2 cellular contexts compared by ENCODE assay signal in the genomic region with DNA sequence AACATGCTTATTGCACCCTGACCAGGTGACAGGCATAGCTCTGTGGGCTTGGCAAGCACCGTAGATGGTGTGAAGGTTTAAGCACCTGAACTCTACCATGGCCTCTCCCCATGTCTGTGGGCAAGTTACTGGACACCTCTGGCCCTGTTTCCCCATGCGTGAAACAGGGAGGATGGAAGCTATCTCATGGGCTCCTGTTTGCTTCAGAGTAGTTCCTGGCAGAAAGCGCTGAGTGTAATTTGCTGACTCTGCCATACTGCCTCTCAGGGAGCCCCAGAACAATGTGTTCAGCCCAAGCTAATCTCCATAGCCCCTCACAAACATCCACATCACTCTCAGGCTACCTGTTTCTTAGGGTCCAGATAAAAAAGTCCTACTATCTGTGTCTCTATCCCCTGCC.
TF ChIP-seq lines count a peak whose summit lies in the region.

No MANE protein-coding gene starts in this region.

TF ChIP-seq in K562, 482 proteins besides CTCF, POLR2A, EP300 and RAD21:
- no peak for TF ChIP-seq HCFC1 (IDR thresholded peaks at IDR 0.05; ENCODE audit: low read depth, low read length)
- TF ChIP-seq XRCC4 (IDR thresholded peaks at IDR 0.05; ENCODE audit: extremely low read depth, insufficient read depth, insufficient read length): no peak
- no peak for TF ChIP-seq BDP1 (IDR thresholded peaks at IDR 0.05; ENCODE audit: insufficient read depth, insufficient read length)
- TF ChIP-seq, protein P1, sequence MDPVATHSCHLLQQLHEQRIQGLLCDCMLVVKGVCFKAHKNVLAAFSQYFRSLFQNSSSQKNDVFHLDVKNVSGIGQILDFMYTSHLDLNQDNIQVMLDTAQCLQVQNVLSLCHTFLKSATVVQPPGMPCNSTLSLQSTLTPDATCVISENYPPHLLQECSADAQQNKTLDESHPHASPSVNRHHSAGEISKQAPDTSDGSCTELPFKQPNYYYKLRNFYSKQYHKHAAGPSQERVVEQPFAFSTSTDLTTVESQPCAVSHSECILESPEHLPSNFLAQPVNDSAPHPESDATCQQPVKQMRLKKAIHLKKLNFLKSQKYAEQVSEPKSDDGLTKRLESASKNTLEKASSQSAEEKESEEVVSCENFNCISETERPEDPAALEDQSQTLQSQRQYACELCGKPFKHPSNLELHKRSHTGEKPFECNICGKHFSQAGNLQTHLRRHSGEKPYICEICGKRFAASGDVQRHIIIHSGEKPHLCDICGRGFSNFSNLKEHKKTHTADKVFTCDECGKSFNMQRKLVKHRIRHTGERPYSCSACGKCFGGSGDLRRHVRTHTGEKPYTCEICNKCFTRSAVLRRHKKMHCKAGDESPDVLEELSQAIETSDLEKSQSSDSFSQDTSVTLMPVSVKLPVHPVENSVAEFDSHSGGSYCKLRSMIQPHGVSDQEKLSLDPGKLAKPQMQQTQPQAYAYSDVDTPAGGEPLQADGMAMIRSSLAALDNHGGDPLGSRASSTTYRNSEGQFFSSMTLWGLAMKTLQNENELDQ (CRISPR knock-in tag; IDR thresholded peaks at IDR 0.05; ENCODE audit: borderline replicate concordance): no peak
- TF ChIP-seq ZNF316 (IDR thresholded peaks at IDR 0.05): peak; percentile 51
- TF ChIP-seq ZEB2 (IDR thresholded peaks at IDR 0.05): no peak
- TF ChIP-seq ZBED1 (IDR thresholded peaks at IDR 0.05): no peak
- no peak for TF ChIP-seq COPS2 (conservative IDR thresholded peaks at IDR 0.05)
- no peak for TF ChIP-seq EP400 (IDR thresholded peaks at IDR 0.05)
- no peak for TF ChIP-seq ZNF764 (CRISPR knock-in tag; IDR thresholded peaks at IDR 0.05; ENCODE audit: low read depth)
- TF ChIP-seq C11orf30 (IDR thresholded peaks at IDR 0.05; ENCODE audit: low read depth): peak; percentile 32; the same call in 1 of the 2 replicates
- no peak for TF ChIP-seq ZNF511 (CRISPR knock-in tag; IDR thresholded peaks at IDR 0.05)
- TF ChIP-seq HEY1 (CRISPR knock-in tag; IDR thresholded peaks at IDR 0.05; ENCODE audit: borderline replicate concordance): no peak
- peak; percentile 37; the same call in 1 of the 2 replicates for TF ChIP-seq MAFF (IDR thresholded peaks at IDR 0.05; ENCODE audit: low read length)

TF ChIP-seq in neural cell, 6 proteins besides CTCF, POLR2A, EP300 and RAD21:
- TF ChIP-seq TAF1 (IDR thresholded peaks at IDR 0.05; ENCODE audit: low read depth) (no peak), MXI1 (conservative IDR thresholded peaks at IDR 0.05; ENCODE audit: poor library complexity, severe bottlenecking) (no peak), SMC3 (conservative IDR thresholded peaks at IDR 0.05; ENCODE audit: poor library complexity) (no peak), POLR2AphosphoS5 (IDR thresholded peaks at IDR 0.05) (no peak), REST (IDR thresholded peaks at IDR 0.05; ENCODE audit: borderline replicate concordance) (no peak), EZH2 (IDR thresholded peaks at IDR 0.05; ENCODE audit: borderline replicate concordance, insufficient read depth, low read length, poor library complexity, severe bottlenecking) (no peak)
